8 cellular contexts compared by ENCODE assay signal in genomic region chr6:159151266-159151855, GRCh38.
DNase-seq lines count a peak whose midpoint lies in the region; ATAC-seq and TF ChIP-seq lines count a peak whose summit lies in the region.

No MANE protein-coding gene starts in this region.

- no peak overlapping the region for H3K9ac ChIP-seq in OCI-LY3 (ENCODE audit: low read length)

- H3K4me2 ChIP-seq in OCI-LY3 (ENCODE audit: low read length), result peak overlapping the region; percentile 67

- DNase-seq in COLO668 (lab: John Stamatoyannopoulos, UW; ENCODE audit: unreplicated experiment) (peak; percentile 4), HCEC 1CT (peak; percentile 30), amniotic stem cell (lab: John Stamatoyannopoulos, UW) (peak; percentile 21), iPS-NIHi7 (ENCODE audit: extremely low spot score) (peak; percentile 63)
- peak; percentile 24 to 27 for DNase-seq in stimulated activated CD4-positive, alpha-beta T cell treated with anti-CD3 and anti-CD28 coated beads, Interleukin-4, amount 100 ng/mL, for 4 hours

- peak; percentile 68 for TF ChIP-seq CTCF in OCI-LY3 (IDR thresholded peaks at IDR 0.05; ENCODE audit: low read depth, low read length)

- H3K9me3 ChIP-seq in OCI-LY3 (ENCODE audit: insufficient read depth, low read length), result no peaks in the 10 kb centered on the region

- 0 out of 2 replicates have a peak overlapping the region, but pooled peaks have one; percentile 36 for H2AFZ ChIP-seq in OCI-LY3 (ENCODE audit: low read depth, low read length)

- H3K27me3 ChIP-seq in OCI-LY3 (ENCODE audit: low read depth, low read length), result no peaks in the 10 kb centered on the region; the same call in 1 of the 2 replicates

- H3K27ac ChIP-seq in OCI-LY3 (ENCODE audit: low read length), result no peak overlapping the region

- H3K4me3 ChIP-seq in OCI-LY3 (ENCODE audit: low read length), result 0 out of 2 replicates have a peak overlapping the region, but pooled peaks have one; percentile 22

- no peak for ATAC-seq in HG03196 (IDR thresholded peaks at IDR 0.05; ENCODE audit: unreplicated experiment)
- no peak for ATAC-seq in HG02870 (IDR thresholded peaks at IDR 0.05; ENCODE audit: unreplicated experiment)

- no peaks in the 10 kb centered on the region for H3K36me3 ChIP-seq in OCI-LY3 (replicated peaks; ENCODE audit: low read depth, low read length)

- H3K79me2 ChIP-seq in OCI-LY3 (ENCODE audit: low read length), result no peaks in the 10 kb centered on the region

- peaks cover 3% of the 10 kb centered on the region; the same call in 1 of the 2 replicates for H3K4me1 ChIP-seq in OCI-LY3 (ENCODE audit: low read length)

- no peaks in the 10 kb centered on the region for H4K20me1 ChIP-seq in OCI-LY3 (ENCODE audit: insufficient read depth, low read length)

Comparison
In these comparisons a context has a peak if more than half of its experiments do, and no peak if none do; other contexts are left out.
1. DNase-seq: peak in every context shown above with its lines; median percentile 63 in iPS-NIHi7; 30 in HCEC 1CT; 26 in stimulated activated CD4-positive, alpha-beta T cell treated with anti-CD3 and anti-CD28 coated beads, Interleukin-4, amount 100 ng/mL, for 4 hours; 21 in amniotic stem cell; 4 in COLO668.